8 cellular contexts compared by ENCODE assay signal in the genomic region with DNA sequence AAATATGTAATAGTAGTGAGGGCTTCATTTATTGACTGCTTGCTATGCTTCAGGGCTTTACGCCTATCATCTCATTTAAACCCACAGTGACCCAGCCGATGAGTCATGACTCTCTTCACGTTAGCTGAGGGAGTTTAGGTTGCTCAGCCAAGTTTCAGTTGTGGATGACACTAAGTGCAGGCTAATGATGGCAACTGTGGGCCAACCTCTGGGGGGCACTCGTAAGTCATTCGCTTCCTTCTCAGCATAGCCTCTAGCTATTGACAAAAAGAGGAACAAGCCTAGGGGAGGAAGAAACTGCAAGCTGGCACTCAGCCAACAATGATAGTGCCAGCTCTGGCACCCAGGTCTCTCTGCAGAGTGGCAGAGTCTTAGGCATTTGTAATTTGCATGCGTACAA.
DNase-seq lines count a peak whose midpoint lies in the region; ATAC-seq and TF ChIP-seq lines count a peak whose summit lies in the region.

No MANE protein-coding gene starts in this region.

- no peaks in the 10 kb centered on the region for H3K36me3 ChIP-seq in aorta (ENCODE audit: control insufficient read depth in 1 of 2, insufficient read depth in 2 of 2, low read length in 1 of 2)

- peaks cover 80 to 85% of the 10 kb centered on the region in 2 donors for H3K4me1 Mint-ChIP-seq in natural killer cell

- no peak overlapping the region for H3K27ac ChIP-seq in aorta (ENCODE audit: low read depth in 1 of 2, low read length in 2 of 2)

- H3K4me3 Mint-ChIP-seq in natural killer cell, result peak overlapping the region; percentile 49

- no peaks in the 10 kb centered on the region for H3K27me3 ChIP-seq in aorta (ENCODE audit: control insufficient read depth in 1 of 2, insufficient read depth in 2 of 2, low read length in 1 of 2)

- H3K4me1 ChIP-seq in aorta (ENCODE audit: control insufficient read depth in 1 of 2, insufficient read depth in 2 of 2, low read length in 2 of 2), result peaks cover 2 to 15% of the 10 kb centered on the region in 2 donors

- no peaks in the 10 kb centered on the region for H3K9me3 ChIP-seq in aorta (ENCODE audit: control insufficient read depth, low read length)

- intact Hi-C loops in natural killer cell (cut with micrococcal nuclease) (loop anchor here (10.0 kb wide), 1 partner anchor 388 kb away; a partner anchor contains a TSS), aorta (cut with DNase I) (no loop called here)

- H3K9me3 Mint-ChIP-seq in natural killer cell, result no peaks in the 10 kb centered on the region

- H3K27ac Mint-ChIP-seq in natural killer cell, result peak overlapping the region; percentile 68 to 74

- H3K27me3 Mint-ChIP-seq in natural killer cell (ENCODE audit: low read depth in 2 of 2), result no peaks in the 10 kb centered on the region

- no peaks in the 10 kb centered on the region for H3K36me3 Mint-ChIP-seq in natural killer cell

- no peak overlapping the region for H3K4me3 ChIP-seq in aorta (ENCODE audit: low read length in 2 of 2)

- DNase-seq in GM04504 (ENCODE audit: low read depth) (peak; percentile 19), Kasumi-1 (lab: John Stamatoyannopoulos, UW) (peak; percentile 97), cerebellar cortex (ENCODE audit: low spot score) (peak; percentile 10), natural killer cell (peak; percentile 41), aorta (peak in 1 of 2 donors; percentile 88), DMS79 treated with DMSO at 0.1 percent for 48 hours (lab: John Stamatoyannopoulos, UW) (no peak)

- 74% methylated on average over 6 of the region's 6 CpGs for WGBS in aorta, 2 donors

- ATAC-seq in GM21825 (IDR thresholded peaks at IDR 0.05; ENCODE audit: unreplicated experiment), result peak; percentile 86
- ATAC-seq in activated CD4-positive, CD25-positive, alpha-beta regulatory T cell treated with anti-CD3 and anti-CD28 coated beads, Interleukin-2, amount 50 U/mL, for 24 hours, result peak; percentile 92 to 95
- peak; percentile 77 to 85 (median 78) for ATAC-seq in natural killer cell
- peak; percentile 39 for ATAC-seq in aorta (ENCODE audit: low FRiP score)

- TF ChIP-seq CTCF in natural killer cell (IDR thresholded peaks at IDR 0.05), result peak; percentile 43

Comparison
In these comparisons a context has a peak if more than half of its experiments do, and no peak if none do; other contexts are left out.
1. ATAC-seq: peak in every context shown above with its lines; median percentile 94 in activated CD4-positive, CD25-positive, alpha-beta regulatory T cell treated with anti-CD3 and anti-CD28 coated beads, Interleukin-2, amount 50 U/mL, for 24 hours; 86 in GM21825; 78 in natural killer cell; 39 in aorta.